Comparison of ENCODE assay signal across 8 cellular contexts in the genomic region with DNA sequence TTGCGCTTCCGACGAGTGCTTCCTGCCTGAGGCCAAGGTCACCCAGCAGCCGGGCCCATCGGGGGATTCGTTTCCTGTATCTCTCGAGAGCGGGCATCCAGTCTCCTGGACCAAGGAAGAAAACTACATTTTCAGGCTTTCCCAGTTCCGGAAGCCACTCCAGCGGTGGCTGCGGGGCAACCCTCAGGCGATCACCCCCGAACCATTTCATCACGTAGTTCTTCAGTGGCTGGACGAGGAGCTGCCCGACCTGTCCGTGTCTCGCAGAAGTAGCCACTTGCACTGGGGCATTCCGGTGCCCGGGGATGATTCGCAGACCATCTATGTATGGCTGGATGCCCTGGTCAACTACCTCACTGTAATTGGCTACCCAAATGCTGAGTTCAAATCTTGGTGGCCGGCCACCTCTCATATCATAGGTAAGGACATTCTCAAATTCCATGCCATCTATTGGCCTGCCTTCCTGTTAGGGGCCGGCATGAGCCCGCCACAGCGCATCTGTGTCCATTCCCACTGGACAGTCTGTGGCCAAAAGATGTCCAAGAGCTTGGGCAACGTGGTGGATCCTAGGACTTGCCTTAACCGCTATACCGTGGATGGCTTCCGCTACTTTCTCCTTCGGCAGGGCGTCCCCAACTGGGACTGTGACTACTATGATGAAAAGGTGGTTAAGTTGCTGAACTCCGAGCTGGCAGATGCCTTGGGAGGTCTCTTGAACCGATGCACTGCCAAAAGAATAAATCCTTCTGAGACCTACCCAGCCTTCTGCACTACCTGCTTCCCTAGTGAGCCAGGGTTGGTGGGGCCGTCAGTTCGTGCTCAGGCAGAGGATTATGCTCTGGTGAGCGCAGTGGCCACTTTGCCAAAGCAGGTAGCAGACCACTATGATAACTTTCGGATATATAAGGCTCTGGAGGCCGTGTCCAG.
DNase-seq lines count a peak whose midpoint lies in the region; ATAC-seq and TF ChIP-seq lines count a peak whose summit lies in the region.

No MANE protein-coding gene starts in this region.

- no peak for ATAC-seq in stimulated activated naive B cell treated with anti-CD40 and anti-IgM and Interleukin-4, amounts not matched to agents 10 μg/mL and 1 μg/mL and 100 μg/mL, for 72 hours (replicated peaks)
- ATAC-seq in HG03175 (IDR thresholded peaks at IDR 0.05; ENCODE audit: unreplicated experiment): no peak

- peak overlapping the region; percentile 94 for H3K27ac Mint-ChIP-seq in stimulated activated naive B cell treated with anti-CD40 and anti-IgM and Interleukin-4, amounts not matched to agents 10 μg/mL and 1 μg/mL and 100 μg/mL, for 72 hours

- peaks cover 16 to 23% of the 10 kb centered on the region in 2 donors for H3K36me3 Mint-ChIP-seq in stimulated activated naive B cell treated with anti-CD40 and anti-IgM and Interleukin-4, amounts not matched to agents 10 μg/mL and 1 μg/mL and 100 μg/mL, for 72 hours

- TF ChIP-seq POLR2A in NB4 (IDR thresholded peaks at IDR 0.05; ENCODE audit: extremely low read depth, insufficient read length): no peak

- H3K4me1 Mint-ChIP-seq in stimulated activated naive B cell treated with anti-CD40 and anti-IgM and Interleukin-4, amounts not matched to agents 10 μg/mL and 1 μg/mL and 100 μg/mL, for 72 hours: peaks cover 32 to 47% of the 10 kb centered on the region in 2 donors

- DNase-seq in NCI-H82 (lab: John Stamatoyannopoulos, UW) (peak; percentile 52), NCI-H82 treated with DMSO at 0.1 percent for 48 hours (lab: John Stamatoyannopoulos, UW; ENCODE audit: unreplicated experiment) (no peak), NB4 (ENCODE audit: low read depth) (peak; percentile 50), brain microvascular endothelial cell (no peak), COLO829 (ENCODE audit: low spot score) (no peak)
- no peak for DNase-seq in stimulated activated naive B cell treated with anti-CD40 and anti-IgM and Interleukin-4, amounts not matched to agents 10 μg/mL and 1 μg/mL and 100 μg/mL, for 72 hours

- H3K9me3 Mint-ChIP-seq in stimulated activated naive B cell treated with anti-CD40 and anti-IgM and Interleukin-4, amounts not matched to agents 10 μg/mL and 1 μg/mL and 100 μg/mL, for 72 hours: no peaks in the 10 kb centered on the region

- H3K36me3 ChIP-seq in brain microvascular endothelial cell (replicated peaks): no peaks in the 10 kb centered on the region

- H3K4me3 ChIP-seq in NB4 (ENCODE audit: low read depth, low read length): peak overlapping the region; percentile 93
- peak overlapping the region; percentile 89 for H3K4me3 ChIP-seq in brain microvascular endothelial cell (ENCODE audit: low read depth, low read length)

- H3K27me3 ChIP-seq in brain microvascular endothelial cell (replicated peaks): no peaks in the 10 kb centered on the region
- no peaks in the 10 kb centered on the region for H3K27me3 ChIP-seq in layer of hippocampus (ENCODE audit: control insufficient read depth, insufficient read depth, low read length)

- no peak overlapping the region for H3K27ac ChIP-seq in brain microvascular endothelial cell
- peak overlapping the region; percentile 43 for H3K27ac ChIP-seq in layer of hippocampus (ENCODE audit: low read depth, low read length)

- in situ Hi-C loops in brain microvascular endothelial cell (cut with HindIII; ENCODE audit: low pct_ligation_motif_present, low sequenced_read_pairs): no loop called here

- TF ChIP-seq CTCF in NB4 (IDR thresholded peaks at IDR 0.05; ENCODE audit: low read depth, low read length) (no peak), brain microvascular endothelial cell (IDR thresholded peaks at IDR 0.05; ENCODE audit: low read depth, low read length, missing control alignments) (no peak)

- H3K4me3 Mint-ChIP-seq in stimulated activated naive B cell treated with anti-CD40 and anti-IgM and Interleukin-4, amounts not matched to agents 10 μg/mL and 1 μg/mL and 100 μg/mL, for 72 hours: peak overlapping the region; percentile 92 to 94

- peaks cover 8 to 9% of the 10 kb centered on the region in 2 donors for H3K27me3 Mint-ChIP-seq in stimulated activated naive B cell treated with anti-CD40 and anti-IgM and Interleukin-4, amounts not matched to agents 10 μg/mL and 1 μg/mL and 100 μg/mL, for 72 hours

Comparison
In these comparisons a context has a peak if more than half of its experiments do, and no peak if none do; other contexts are left out.
1. DNase-seq: peak in NCI-H82 (single experiment) and NB4 (single experiment); none in NCI-H82 treated with DMSO at 0.1 percent for 48 hours (single experiment), brain microvascular endothelial cell (single experiment), stimulated activated naive B cell treated with anti-CD40 and anti-IgM and Interleukin-4, amounts not matched to agents 10 μg/mL and 1 μg/mL and 100 μg/mL, for 72 hours (single experiment) and COLO829 (single experiment).